Comparison of ENCODE assay signal across 1 cellular context in genomic region chr1:151419819-151420218, GRCh38.
TF ChIP-seq lines count a peak whose summit lies in the region.

No MANE protein-coding gene starts in this region.

TF ChIP-seq in HepG2, 621 proteins besides CTCF, POLR2A, EP300 and RAD21:
- TF ChIP-seq ZNF841 (CRISPR knock-in tag; IDR thresholded peaks at IDR 0.05; ENCODE audit: borderline replicate concordance) (no peak), CEBPG (CRISPR knock-in tag; IDR thresholded peaks at IDR 0.05) (no peak), ZNF121 (CRISPR knock-in tag; IDR thresholded peaks at IDR 0.05) (peak; percentile 58; the same call in 1 of the 2 replicates), SAP130 (CRISPR knock-in tag; IDR thresholded peaks at IDR 0.05; ENCODE audit: low read depth) (no peak)
